11 cellular contexts compared by ENCODE assay signal in genomic region chr5:75460532-75460931, GRCh38. TPM values are rescaled to one million over a fixed set of nuclear protein-coding genes. Genes with fewer than 3 reads are reported as not detected.
DNase-seq lines count a peak whose midpoint lies in the region; ATAC-seq and TF ChIP-seq lines count a peak whose summit lies in the region.
"Had no signal": no experiment of that assay in that cellular context is flagged by ENCODE, and none has a peak within 500 bp of the region (broad histone marks: within the 10 kb centered on the region; RNA-seq: fewer than 3 reads in every experiment).

No MANE protein-coding gene starts in this region.

- peaks cover 0 to 7% (median 0%) of the 10 kb centered on the region in 4 donors for H3K36me3 ChIP-seq in transverse colon

- peak; percentile 12 for DNase-seq in NCI-H146 (lab: John Stamatoyannopoulos, UW)
- no peak for DNase-seq in NCI-H146 treated with DMSO at 0.1 percent for 48 hours (lab: John Stamatoyannopoulos, UW; ENCODE audit: unreplicated experiment)
- DNase-seq in NAMALWA (ENCODE audit: low spot score), result peak; percentile 4
- DNase-seq in progenitor cell of endocrine pancreas (ENCODE audit: low spot score, unreplicated experiment), result no peak
- DNase-seq in NOMO-1 (lab: John Stamatoyannopoulos, UW; ENCODE audit: unreplicated experiment in 2 of 2), result no peak
- DNase-seq in transverse colon, result no peak
- DNase-seq: KBM-7; stimulated activated CD4-positive, alpha-beta T cell treated with anti-CD3 and anti-CD28 coated beads, Interleukin-12 subunit alpha, Interleukin-12 subunit beta, amount 100 ng/mL, for 4 hours had no signal

- H3K9me3 ChIP-seq in transverse colon, result no peaks in the 10 kb centered on the region

- peaks cover 0 to 12% (median 7%) of the 10 kb centered on the region in 4 donors for H3K4me1 ChIP-seq in transverse colon

- in situ Hi-C loops in transverse colon (cut with MboI; ENCODE audit: low pct_ligation_motif_present in 1 of 4, low pct_unique_long_range_greater_than_20kb in 1 of 4, low sequenced_read_pairs in 3 of 4), result no loop called here

- TF ChIP-seq POLR2A in transverse colon (IDR thresholded peaks at IDR 0.05), result no peak

- H3K27ac Mint-ChIP-seq in progenitor cell of endocrine pancreas, result peak overlapping the region; percentile 25

- no peak overlapping the region for H3K27ac ChIP-seq in transverse colon
- H3K27ac ChIP-seq: parathyroid adenoma had no signal

- H3K36me3 Mint-ChIP-seq in progenitor cell of endocrine pancreas (ENCODE audit: insufficient read depth), result peaks cover 16% of the 10 kb centered on the region

- peaks cover 6% of the 10 kb centered on the region for H3K9me3 Mint-ChIP-seq in progenitor cell of endocrine pancreas (ENCODE audit: low read depth)

- no peak overlapping the region for H3K4me3 Mint-ChIP-seq in progenitor cell of endocrine pancreas (ENCODE audit: low read depth)

- intact Hi-C loops in transverse colon (cut with DNase I; ENCODE audit: low total_unique reads), result no loop called here

- no peaks in the 10 kb centered on the region for H3K27me3 ChIP-seq in transverse colon

- TF ChIP-seq CTCF in progenitor cell of endocrine pancreas (IDR thresholded peaks at IDR 0.05; ENCODE audit: unreplicated experiment) (no peak), transverse colon (IDR thresholded peaks at IDR 0.05) (no peak)

- H3K4me3 ChIP-seq in transverse colon, result no peak overlapping the region

- H3K27me3 Mint-ChIP-seq in progenitor cell of endocrine pancreas, result no peaks in the 10 kb centered on the region

- 46 to 50% methylated on average over 2 of the region's 2 CpGs for whole genome bisulfite sequencing in transverse colon (ENCODE audit: low coverage in 1 of 2), 2 donors

- H3K4me1 Mint-ChIP-seq in progenitor cell of endocrine pancreas (ENCODE audit: low read depth), result peaks cover 20% of the 10 kb centered on the region

- ATAC-seq in GM21825 (IDR thresholded peaks at IDR 0.05; ENCODE audit: unreplicated experiment) (peak; percentile 10), HG02981 (IDR thresholded peaks at IDR 0.05; ENCODE audit: unreplicated experiment) (no peak)

- TF ChIP-seq EP300 in transverse colon (IDR thresholded peaks at IDR 0.05; ENCODE audit: low read depth), result no peak

RNA-seq across cellular contexts. Expression of gene CERT1, which starts 50.9 kb away (rescaled TPM):
- total RNA-seq in progenitor cell of endocrine pancreas (49.3 and 50.8 TPM in 2 replicates), transverse colon (10 to 100 TPM; 33.2 to 59.5 (median 39.4) TPM)

RNA-seq across cellular contexts. Expression of gene POLK, which starts 51.2 kb away (rescaled TPM):
- total RNA-seq in progenitor cell of endocrine pancreas (20.2 TPM in 2 replicates), transverse colon (10 to 100 TPM in 3 of 4 donors, 1 to 10 TPM in 1; 5.4 to 30.2 (median 18.5) TPM)

Comparison
In these comparisons a context has a peak if more than half of its experiments do, and no peak if none do; other contexts are left out.
1. DNase-seq: peak in NCI-H146 (single experiment) and NAMALWA (single experiment); none in NCI-H146 treated with DMSO at 0.1 percent for 48 hours (single experiment), progenitor cell of endocrine pancreas (single experiment), NOMO-1 (0 of 2) and transverse colon (single experiment).